In the genomic region with DNA sequence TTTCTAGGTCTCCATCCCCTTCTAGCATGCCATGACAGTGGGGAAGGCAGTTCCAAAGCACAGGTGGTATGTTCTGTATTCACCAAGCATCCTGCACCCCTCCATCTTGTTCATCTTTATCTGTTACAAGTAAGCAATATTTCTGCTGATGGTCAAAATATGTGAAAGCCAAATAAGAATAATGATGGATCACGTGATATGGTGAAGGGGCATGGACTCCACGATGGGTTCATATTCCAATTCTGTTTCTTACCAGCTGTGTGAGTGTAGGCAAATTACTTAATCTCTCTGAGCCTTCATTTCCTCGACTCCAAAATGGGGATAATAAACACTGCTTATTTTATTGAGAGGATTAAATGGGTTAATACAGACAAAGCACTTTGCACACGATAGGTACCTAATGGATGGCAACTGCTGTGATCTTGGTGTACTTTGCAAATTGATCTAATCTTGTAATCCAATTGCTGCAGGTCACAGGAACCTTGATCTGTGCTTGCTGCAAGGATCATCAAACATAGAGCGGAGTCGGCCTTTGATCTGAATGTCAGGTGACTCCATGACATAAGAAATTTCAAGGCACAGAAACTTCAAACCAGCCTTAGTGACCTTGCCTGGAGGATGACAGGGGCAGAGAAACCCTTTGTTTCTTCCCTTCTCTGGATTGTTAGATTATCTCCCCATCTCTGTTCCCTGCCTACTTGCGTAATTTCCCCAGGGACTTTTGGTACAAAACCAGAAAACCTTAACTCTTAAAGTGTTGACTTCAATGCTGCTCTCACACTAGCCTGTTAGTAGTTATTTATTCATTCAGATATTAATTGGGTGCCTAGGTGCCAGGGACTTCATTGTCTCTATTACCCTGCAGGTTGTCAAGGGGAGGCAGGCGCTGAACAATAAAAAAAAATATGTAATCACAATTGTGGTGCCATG, we compare ENCODE assay signal across 1 cellular context.
TF ChIP-seq lines count a peak whose summit lies in the region.

No MANE protein-coding gene starts in this region.

TF ChIP-seq in HepG2, 621 proteins besides CTCF, POLR2A, EP300 and RAD21 (continued from another document and continues in another):
- TF ChIP-seq, protein P1, sequence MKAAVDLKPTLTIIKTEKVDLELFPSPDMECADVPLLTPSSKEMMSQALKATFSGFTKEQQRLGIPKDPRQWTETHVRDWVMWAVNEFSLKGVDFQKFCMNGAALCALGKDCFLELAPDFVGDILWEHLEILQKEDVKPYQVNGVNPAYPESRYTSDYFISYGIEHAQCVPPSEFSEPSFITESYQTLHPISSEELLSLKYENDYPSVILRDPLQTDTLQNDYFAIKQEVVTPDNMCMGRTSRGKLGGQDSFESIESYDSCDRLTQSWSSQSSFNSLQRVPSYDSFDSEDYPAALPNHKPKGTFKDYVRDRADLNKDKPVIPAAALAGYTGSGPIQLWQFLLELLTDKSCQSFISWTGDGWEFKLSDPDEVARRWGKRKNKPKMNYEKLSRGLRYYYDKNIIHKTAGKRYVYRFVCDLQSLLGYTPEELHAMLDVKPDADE (CRISPR knock-in tag; IDR thresholded peaks at IDR 0.05) = no peak
- TF ChIP-seq NR0B2 (CRISPR knock-in tag; IDR thresholded peaks at IDR 0.05) = no peak
- no peak for TF ChIP-seq ZNF329 (CRISPR knock-in tag; IDR thresholded peaks at IDR 0.05; ENCODE audit: low read depth)
- no peak for TF ChIP-seq TCF12 (IDR thresholded peaks at IDR 0.05)
- TF ChIP-seq TCF12 (CRISPR knock-in tag; IDR thresholded peaks at IDR 0.05) = peak; percentile 84; the same call in 1 of the 2 replicates
- 0 out of 2 replicates have a peak, but pooled peaks have one; percentile 29 for TF ChIP-seq FOXO4 (CRISPR knock-in tag; conservative IDR thresholded peaks at IDR 0.05)
- TF ChIP-seq ZNF10 (CRISPR knock-in tag; IDR thresholded peaks at IDR 0.05; ENCODE audit: borderline replicate concordance, low read depth) = no peak
- TF ChIP-seq ZNF776 (CRISPR knock-in tag; IDR thresholded peaks at IDR 0.05) = no peak
- peak; percentile 92 for TF ChIP-seq MED8 (CRISPR knock-in tag; IDR thresholded peaks at IDR 0.05; ENCODE audit: insufficient replicate concordance)
- peak; percentile 93 for TF ChIP-seq RAD51 (IDR thresholded peaks at IDR 0.05; ENCODE audit: borderline replicate concordance)
- TF ChIP-seq ZBTB14 (CRISPR knock-in tag; IDR thresholded peaks at IDR 0.05) = no peak
- peak; percentile 39; the same call in 1 of the 2 replicates for TF ChIP-seq POLR2G (IDR thresholded peaks at IDR 0.05; ENCODE audit: low read depth, low read length)
- TF ChIP-seq MED13 (CRISPR knock-in tag; IDR thresholded peaks at IDR 0.05) = peak; percentile 95
- TF ChIP-seq, protein P2, sequence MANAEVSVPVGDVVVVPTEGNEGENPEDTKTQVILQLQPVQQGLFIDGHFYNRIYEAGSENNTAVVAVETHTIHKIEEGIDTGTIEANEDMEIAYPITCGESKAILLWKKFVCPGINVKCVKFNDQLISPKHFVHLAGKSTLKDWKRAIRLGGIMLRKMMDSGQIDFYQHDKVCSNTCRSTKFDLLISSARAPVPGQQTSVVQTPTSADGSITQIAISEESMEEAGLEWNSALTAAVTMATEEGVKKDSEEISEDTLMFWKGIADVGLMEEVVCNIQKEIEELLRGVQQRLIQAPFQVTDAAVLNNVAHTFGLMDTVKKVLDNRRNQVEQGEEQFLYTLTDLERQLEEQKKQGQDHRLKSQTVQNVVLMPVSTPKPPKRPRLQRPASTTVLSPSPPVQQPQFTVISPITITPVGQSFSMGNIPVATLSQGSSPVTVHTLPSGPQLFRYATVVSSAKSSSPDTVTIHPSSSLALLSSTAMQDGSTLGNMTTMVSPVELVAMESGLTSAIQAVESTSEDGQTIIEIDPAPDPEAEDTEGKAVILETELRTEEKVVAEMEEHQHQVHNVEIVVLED (CRISPR knock-in tag; IDR thresholded peaks at IDR 0.05; ENCODE audit: borderline replicate concordance) = peak; percentile 44; the same call in 1 of the 2 replicates
- no peak for TF ChIP-seq ZNF672 (CRISPR knock-in tag; IDR thresholded peaks at IDR 0.05)
- TF ChIP-seq SNAI1 (CRISPR knock-in tag; IDR thresholded peaks at IDR 0.05; ENCODE audit: borderline replicate concordance) = no peak
- no peak for TF ChIP-seq ATAD3A (CRISPR knock-in tag; IDR thresholded peaks at IDR 0.05)
- TF ChIP-seq ZNF260 (CRISPR knock-in tag; IDR thresholded peaks at IDR 0.05; ENCODE audit: borderline replicate concordance, low read depth) = no peak
- TF ChIP-seq CEBPB (IDR thresholded peaks at IDR 0.05; ENCODE audit: borderline replicate concordance, low read depth, low read length) = peak; percentile 92
- TF ChIP-seq TCF7 (IDR thresholded peaks at IDR 0.05; ENCODE audit: low read depth) = peak; percentile 99
- peak; percentile 95 for TF ChIP-seq MED1 (CRISPR knock-in tag; IDR thresholded peaks at IDR 0.05)
- no peak for TF ChIP-seq ZXDC (CRISPR knock-in tag; IDR thresholded peaks at IDR 0.05)
- no peak for TF ChIP-seq HOXA7 (CRISPR knock-in tag; IDR thresholded peaks at IDR 0.05)
- peak; percentile 73; the same call in 1 of the 2 replicates for TF ChIP-seq JDP2 (CRISPR knock-in tag; IDR thresholded peaks at IDR 0.05; ENCODE audit: borderline replicate concordance)
- peak; percentile 83; the same call in 1 of the 2 replicates for TF ChIP-seq JUNB (CRISPR knock-in tag; IDR thresholded peaks at IDR 0.05; ENCODE audit: borderline replicate concordance)
- no peak for TF ChIP-seq SRSF4 (IDR thresholded peaks at IDR 0.05; ENCODE audit: low read depth, low read length, poor library complexity, severe bottlenecking)
- no peak for TF ChIP-seq ZNF407 (CRISPR knock-in tag; IDR thresholded peaks at IDR 0.05; ENCODE audit: not compliant biosample characterization)
- peak; percentile 85; the same call in 1 of the 2 replicates for TF ChIP-seq FOXK1 (CRISPR knock-in tag; IDR thresholded peaks at IDR 0.05; ENCODE audit: borderline replicate concordance, low read depth)
- no peak for TF ChIP-seq NFE2L2 (IDR thresholded peaks at IDR 0.05; ENCODE audit: low read length)
- TF ChIP-seq, protein P3, sequence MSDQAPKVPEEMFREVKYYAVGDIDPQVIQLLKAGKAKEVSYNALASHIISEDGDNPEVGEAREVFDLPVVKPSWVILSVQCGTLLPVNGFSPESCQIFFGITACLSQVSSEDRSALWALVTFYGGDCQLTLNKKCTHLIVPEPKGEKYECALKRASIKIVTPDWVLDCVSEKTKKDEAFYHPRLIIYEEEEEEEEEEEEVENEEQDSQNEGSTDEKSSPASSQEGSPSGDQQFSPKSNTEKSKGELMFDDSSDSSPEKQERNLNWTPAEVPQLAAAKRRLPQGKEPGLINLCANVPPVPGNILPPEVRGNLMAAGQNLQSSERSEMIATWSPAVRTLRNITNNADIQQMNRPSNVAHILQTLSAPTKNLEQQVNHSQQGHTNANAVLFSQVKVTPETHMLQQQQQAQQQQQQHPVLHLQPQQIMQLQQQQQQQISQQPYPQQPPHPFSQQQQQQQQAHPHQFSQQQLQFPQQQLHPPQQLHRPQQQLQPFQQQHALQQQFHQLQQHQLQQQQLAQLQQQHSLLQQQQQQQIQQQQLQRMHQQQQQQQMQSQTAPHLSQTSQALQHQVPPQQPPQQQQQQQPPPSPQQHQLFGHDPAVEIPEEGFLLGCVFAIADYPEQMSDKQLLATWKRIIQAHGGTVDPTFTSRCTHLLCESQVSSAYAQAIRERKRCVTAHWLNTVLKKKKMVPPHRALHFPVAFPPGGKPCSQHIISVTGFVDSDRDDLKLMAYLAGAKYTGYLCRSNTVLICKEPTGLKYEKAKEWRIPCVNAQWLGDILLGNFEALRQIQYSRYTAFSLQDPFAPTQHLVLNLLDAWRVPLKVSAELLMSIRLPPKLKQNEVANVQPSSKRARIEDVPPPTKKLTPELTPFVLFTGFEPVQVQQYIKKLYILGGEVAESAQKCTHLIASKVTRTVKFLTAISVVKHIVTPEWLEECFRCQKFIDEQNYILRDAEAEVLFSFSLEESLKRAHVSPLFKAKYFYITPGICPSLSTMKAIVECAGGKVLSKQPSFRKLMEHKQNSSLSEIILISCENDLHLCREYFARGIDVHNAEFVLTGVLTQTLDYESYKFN (CRISPR knock-in tag; conservative IDR thresholded peaks at IDR 0.05) = peak; percentile 96
- 0 out of 2 replicates have a peak, but pooled peaks have one; percentile 17 for TF ChIP-seq STAT5B (CRISPR knock-in tag; IDR thresholded peaks at IDR 0.05)
- peak; percentile 67 for TF ChIP-seq MEF2D (CRISPR knock-in tag; IDR thresholded peaks at IDR 0.05)
